ENCODE assay signal across 1 cellular context in genomic region chr14:33484264-33484663, GRCh38.
TF ChIP-seq lines count a peak whose summit lies in the region.

No MANE protein-coding gene starts in this region.

TF ChIP-seq in GM12878, 131 proteins besides CTCF, POLR2A, EP300 and RAD21 (continued from another document):
- TF ChIP-seq CUX1 (IDR thresholded peaks at IDR 0.05; ENCODE audit: insufficient replicate concordance, low read depth, low read length), result no peak
- TF ChIP-seq MYB (IDR thresholded peaks at IDR 0.05; ENCODE audit: borderline replicate concordance, low read depth, low read length), result no peak
- no peak for TF ChIP-seq MAX (IDR thresholded peaks at IDR 0.05; ENCODE audit: low read depth, low read length)
- no peak for TF ChIP-seq RB1 (IDR thresholded peaks at IDR 0.05; ENCODE audit: borderline replicate concordance)
- no peak for TF ChIP-seq RUNX3 (IDR thresholded peaks at IDR 0.05; ENCODE audit: low read length)
- no peak for TF ChIP-seq TCF12 (IDR thresholded peaks at IDR 0.05; ENCODE audit: low read depth, low read length)
- no peak for TF ChIP-seq RFX5 (IDR thresholded peaks at IDR 0.05; ENCODE audit: low read depth, low read length)
- no peak for TF ChIP-seq CEBPZ (IDR thresholded peaks at IDR 0.05; ENCODE audit: low read depth, low read length)
- TF ChIP-seq MEF2B (IDR thresholded peaks at IDR 0.05; ENCODE audit: partially characterized antibody, poor library complexity, severe bottlenecking), result no peak
